Comparison of ENCODE assay signal across 18 cellular contexts in genomic region chr19:16901491-16902175, GRCh38. TPM values are rescaled to one million over a fixed set of nuclear protein-coding genes. Genes with fewer than 3 reads are reported as not detected.
DNase-seq lines count a peak whose midpoint lies in the region; ATAC-seq and TF ChIP-seq lines count a peak whose summit lies in the region.
"Had no signal": no experiment of that assay in that cellular context is flagged by ENCODE, and none has a peak within 500 bp of the region (broad histone marks: within the 10 kb centered on the region; RNA-seq: fewer than 3 reads in every experiment).

No MANE protein-coding gene starts in this region.

- WGBS in tibial nerve, 2 donors, result 85 to 90% methylated on average over 16 to 19 of the region's 19 CpGs

- peaks cover 0 to 8% (median 6%) of the 10 kb centered on the region in 4 donors for H3K4me1 ChIP-seq in tibial nerve
- H3K4me1 ChIP-seq: Caco-2 had no signal

- no peak for TF ChIP-seq RAD21 in neural cell (conservative IDR thresholded peaks at IDR 0.05)

- no peaks in the 10 kb centered on the region for H3F3A ChIP-seq in neural cell (ENCODE audit: insufficient read depth, low read length, poor library complexity, severe bottlenecking)

- DNase-seq in NCI-H1417 (lab: John Stamatoyannopoulos, UW) (peak in 2 of 3 experiments; percentile 37 to 68), NCI-H1417 treated with DMSO at 0.1 percent for 48 hours (lab: John Stamatoyannopoulos, UW) (no peak), CD1c-positive myeloid dendritic cell (ENCODE audit: extremely low spot score) (peak; percentile 16), SK-N-DZ (ENCODE audit: low spot score) (peak; percentile 54), tibial nerve (ENCODE audit: low spot score in 2 of 2) (no peak), islet precursor cell (no peak)
- DNase-seq: Caco-2, DMS79 treated with DMSO at 0.1 percent for 48 hours, GM23248, NCI-H1694, NCI-H2171 treated with DMSO at 0.1 percent for 48 hours, NCI-H526 treated with DMSO at 0.1 percent for 48 hours, SHP77 treated with DMSO at 0.1 percent for 48 hours, SW 1271 had no signal

- H3K27ac ChIP-seq in neural cell (ENCODE audit: low read length), result peak overlapping the region; percentile 59
- no peak overlapping the region for H3K27ac ChIP-seq in tibial nerve
- H3K27ac ChIP-seq: C4-2B, GM23248 had no signal

- H3K9me3 ChIP-seq in neural cell (ENCODE audit: low read length) (no peaks in the 10 kb centered on the region), tibial nerve (peaks cover 0 to 5% (median 0%) of the 10 kb centered on the region in 4 donors)
- H3K9me3 ChIP-seq: Caco-2 had no signal

- H3K27me3 ChIP-seq in neural cell (ENCODE audit: insufficient read depth, low read depth, low read length), result no peaks in the 10 kb centered on the region
- H3K27me3 ChIP-seq in tibial nerve, result no peaks in the 10 kb centered on the region

- H3K36me3 ChIP-seq in neural cell (ENCODE audit: insufficient read depth, low read length), result no peaks in the 10 kb centered on the region
- H3K36me3 ChIP-seq in tibial nerve, result no peaks in the 10 kb centered on the region

- peak overlapping the region; percentile 26 for H3K9ac ChIP-seq in neural cell (ENCODE audit: low read length)
- H3K9ac ChIP-seq: GM23248 had no signal

- H3K4me3 ChIP-seq in neural cell (ENCODE audit: low read length) (peak overlapping the region; percentile 42), tibial nerve (no peak overlapping the region)
- H3K4me3 ChIP-seq: GM23248 had no signal

- no peaks in the 10 kb centered on the region for H3K9me2 ChIP-seq in neural cell (ENCODE audit: insufficient read depth, low read length)

- no peak for ATAC-seq in GM21528 (IDR thresholded peaks at IDR 0.05; ENCODE audit: low FRiP score, unreplicated experiment)

- no peak overlapping the region for H2AFZ ChIP-seq in neural cell (ENCODE audit: low read depth, low read length)
- H2AFZ ChIP-seq: GM23248 had no signal

- TF ChIP-seq EP300 in neural cell (conservative IDR thresholded peaks at IDR 0.05; ENCODE audit: poor library complexity, severe bottlenecking), result peak; percentile 68
- TF ChIP-seq EP300 in tibial nerve (IDR thresholded peaks at IDR 0.05), result no peak

- no peak overlapping the region for H3K4me2 ChIP-seq in neural cell (ENCODE audit: low read length)

- no peaks in the 10 kb centered on the region for H3K79me2 ChIP-seq in neural cell (replicated peaks; ENCODE audit: insufficient read depth, low read length)

- TF ChIP-seq CTCF in neural cell (IDR thresholded peaks at IDR 0.05; ENCODE audit: poor library complexity, severe bottlenecking) (peak; percentile 11), tibial nerve (IDR thresholded peaks at IDR 0.05) (no peak)

- no peak for TF ChIP-seq POLR2A in tibial nerve (IDR thresholded peaks at IDR 0.05)

- H4K20me1 ChIP-seq in neural cell (ENCODE audit: insufficient read depth), result no peaks in the 10 kb centered on the region

TF ChIP-seq in neural cell, 6 proteins besides CTCF, POLR2A, EP300 and RAD21:
- TF ChIP-seq REST (IDR thresholded peaks at IDR 0.05; ENCODE audit: borderline replicate concordance), result no peak
- peak; percentile 75 for TF ChIP-seq MXI1 (conservative IDR thresholded peaks at IDR 0.05; ENCODE audit: poor library complexity, severe bottlenecking)

RNA-seq across cellular contexts. Expression of gene F2RL3, which starts 12.8 kb away (rescaled TPM):
- polyA plus RNA-seq in SK-N-DZ (2014; cell fraction: cytosol; rRNA removed), result not detected in 2 replicates
- not detected in 2 replicates for polyA plus RNA-seq in SK-N-DZ (2014; cell fraction: nucleus; rRNA removed)
- polyA plus RNA-seq in neural cell, result not detected in 2 replicates
- not detected in 2 replicates for polyA minus RNA-seq in neural cell
- 10 to 100 TPM in 1 of 4 donors, 1 to 10 TPM in 3; 1.3 to 12.9 (median 1.8) TPM for total RNA-seq in tibial nerve
- total RNA-seq: Caco-2, GM23248, HT-29 had no signal
- polyA plus RNA-seq: GM23248 had no signal

Comparison
In these comparisons a context has a peak if more than half of its experiments do, and no peak if none do; other contexts are left out.
1. DNase-seq: peak in NCI-H1417 (2 of 3), CD1c-positive myeloid dendritic cell (single experiment) and SK-N-DZ (single experiment); none in NCI-H1417 treated with DMSO at 0.1 percent for 48 hours (single experiment), tibial nerve (0 of 2) and islet precursor cell (single experiment).